10 cellular contexts compared by ENCODE assay signal in genomic region chr20:9051508-9051907, GRCh38. TPM values are rescaled to one million over a fixed set of nuclear protein-coding genes. Genes with fewer than 3 reads are reported as not detected.
DNase-seq lines count a peak whose midpoint lies in the region; ATAC-seq and TF ChIP-seq lines count a peak whose summit lies in the region.
"Had no signal": no experiment of that assay in that cellular context is flagged by ENCODE, and none has a peak within 500 bp of the region (broad histone marks: within the 10 kb centered on the region; RNA-seq: fewer than 3 reads in every experiment).

No MANE protein-coding gene starts in this region.

- peak overlapping the region; percentile 97 for H3K27ac ChIP-seq in RWPE2 (ENCODE audit: poor library complexity, severe bottlenecking)

- H3K27me3 ChIP-seq in RWPE2 (ENCODE audit: insufficient read depth, poor library complexity, severe bottlenecking), result no peaks in the 10 kb centered on the region
- no peaks in the 10 kb centered on the region for H3K27me3 ChIP-seq in skeletal muscle satellite cell (ENCODE audit: control insufficient read depth, insufficient read depth, low read length)

- ATAC-seq in RWPE2 (ENCODE audit: low read depth) (peak; percentile 98), HG03280 (IDR thresholded peaks at IDR 0.05; ENCODE audit: unreplicated experiment) (no peak)

- no peaks in the 10 kb centered on the region for H3K36me3 ChIP-seq in RWPE2 (ENCODE audit: low read depth)
- no peaks in the 10 kb centered on the region for H3K36me3 ChIP-seq in skeletal muscle satellite cell (ENCODE audit: insufficient read depth, low read length)
- H3K36me3 ChIP-seq: HAP-1 had no signal

- DNase-seq in HEK293T (ENCODE audit: extremely low spot score) (no peak), RWPE2 (ENCODE audit: low spot score) (peak; percentile 80), fibroblast of the aortic adventitia (ENCODE audit: low read depth) (peak; percentile 97), NCI-H82 (lab: John Stamatoyannopoulos, UW) (no peak), NCI-H69 (lab: John Stamatoyannopoulos, UW) (no peak), mesenteric fat pad (ENCODE audit: low spot score) (no peak)
- DNase-seq: NCI-H1092 had no signal

- peak overlapping the region; percentile 63 for H3K9ac ChIP-seq in skeletal muscle satellite cell (ENCODE audit: low read depth, low read length)

- CTCF ChIA-PET in HEK293T (lab: Yijun Ruan, JAX), result interaction anchor here (0.7 kb wide), 1 partner anchor 342 kb away, joined by 3 read pairs; no protein-coding TSS in a partner anchor

- H3K4me1 ChIP-seq in RWPE2 (ENCODE audit: insufficient read depth, poor library complexity, severe bottlenecking) (peaks cover 16% of the 10 kb centered on the region), skeletal muscle satellite cell (ENCODE audit: control insufficient read depth, insufficient read depth, low read length) (peaks cover 38% of the 10 kb centered on the region)
- H3K4me1 ChIP-seq: HAP-1 had no signal

- POLR2A ChIA-PET in HEK293T (lab: Yijun Ruan, JAX), result interaction anchor here (0.6 kb wide), 1 partner anchor 121 kb away, joined by 3 read pairs; no protein-coding TSS in a partner anchor

- TF ChIP-seq CTCF in RWPE2 (IDR thresholded peaks at IDR 0.05; ENCODE audit: poor library complexity, severe bottlenecking) (no peak), fibroblast of the aortic adventitia (IDR thresholded peaks at IDR 0.05; ENCODE audit: insufficient read depth, low read length) (no peak)

- no peak overlapping the region for H3K4me3 ChIP-seq in RWPE2 (ENCODE audit: severe bottlenecking)
- no peak overlapping the region for H3K4me3 ChIP-seq in fibroblast of the aortic adventitia (ENCODE audit: low read depth, low read length)
- H3K4me3 ChIP-seq in skeletal muscle satellite cell (ENCODE audit: low read length), result peak overlapping the region; percentile 38
- H3K4me3 ChIP-seq: HAP-1 had no signal

- H3K4me2 ChIP-seq in skeletal muscle satellite cell (ENCODE audit: low read length), result peak overlapping the region; percentile 66

- H3K9me3 ChIP-seq in RWPE2 (ENCODE audit: severe bottlenecking) (peaks cover 4% of the 10 kb centered on the region), skeletal muscle satellite cell (replicated peaks; ENCODE audit: low read length) (no peaks in the 10 kb centered on the region)
- H3K9me3 ChIP-seq: HAP-1 had no signal

TF ChIP-seq in HEK293T, 16 proteins besides CTCF, POLR2A, EP300 and RAD21:
- no peak for TF ChIP-seq NFRKB (IDR thresholded peaks at IDR 0.05)
- no peak for TF ChIP-seq BHLHE40 (IDR thresholded peaks at IDR 0.05; ENCODE audit: borderline replicate concordance)
- TF ChIP-seq PKNOX1 (IDR thresholded peaks at IDR 0.05), result peak; percentile 18; the same call in 1 of the 2 replicates
- TF ChIP-seq FOXM1 (IDR thresholded peaks at IDR 0.05; ENCODE audit: borderline replicate concordance), result no peak
- no peak for TF ChIP-seq ZNF384 (IDR thresholded peaks at IDR 0.05)

RNA-seq across cellular contexts. Expression of gene PLCB4, which starts 17.4 kb away (rescaled TPM):
- total RNA-seq in fibroblast of the aortic adventitia (ENCODE audit: low replicate concordance) (0.25 and 4.1 TPM in 2 replicates), mesenteric fat pad (5.3 TPM)
- 0.76 and 3.5 TPM in 2 replicates for total RNA-seq in skeletal muscle satellite cell (2012; rRNA removed)

Comparison
In these comparisons a context has a peak if more than half of its experiments do, and no peak if none do; other contexts are left out.
1. DNase-seq: peak in RWPE2 (single experiment) and fibroblast of the aortic adventitia (single experiment); none in HEK293T (single experiment), NCI-H82 (single experiment), NCI-H69 (single experiment) and mesenteric fat pad (single experiment).